12 cellular contexts compared by ENCODE assay signal in genomic region chr2:587371-587960, GRCh38.
"Had no signal": no experiment of that assay in that cellular context is flagged by ENCODE, and none has a peak within 500 bp of the region (broad histone marks: within the 10 kb centered on the region; RNA-seq: fewer than 3 reads in every experiment).

No MANE protein-coding gene starts in this region.

- H3K4me1 ChIP-seq: right lobe of liver had no signal

- DNase-seq: activated CD4-positive, alpha-beta T cell treated with anti-CD3 and anti-CD28 coated beads for 4 hours; activated gamma-delta T cell; activated T-cell treated with anti-CD3 and anti-CD28 coated beads, Interleukin-2, amount 50 U/mL, for 24 hours; amygdala; dorsolateral prefrontal cortex; right lobe of liver; T-cell had no signal

- H3K27me3 ChIP-seq: dorsolateral prefrontal cortex, right lobe of liver had no signal

- ATAC-seq: naive thymus-derived CD4-positive, alpha-beta T cell; stimulated activated memory B cell treated with anti-CD40 and anti-IgM and Interleukin-4, amounts not matched to agents 10 μg/mL and 1 μg/mL and 100 μg/mL, for 72 hours; T-cell had no signal

- H3K36me3 ChIP-seq: esophagus muscularis mucosa, prostate gland, right lobe of liver had no signal

- H3K27ac ChIP-seq: esophagus muscularis mucosa, right lobe of liver had no signal

- H3K9me3 ChIP-seq: esophagus muscularis mucosa, prostate gland, right lobe of liver had no signal

- H3K4me3 ChIP-seq: esophagus muscularis mucosa, lung, prostate gland, right lobe of liver had no signal
